Comparison of ENCODE assay signal across 7 cellular contexts in genomic region chr7:143299840-143300239, GRCh38. TPM values are rescaled to one million over a fixed set of nuclear protein-coding genes. Genes with fewer than 3 reads are reported as not detected.
A peak's percentile ranks its signal among the peaks of the same experiment; 100 is the strongest.
DNase-seq lines count a peak whose midpoint lies in the region; ATAC-seq and TF ChIP-seq lines count a peak whose summit lies in the region.

No MANE protein-coding gene starts in this region.

- TF ChIP-seq CTCF in GM12873 (IDR thresholded peaks at IDR 0.05; ENCODE audit: insufficient read depth, low read depth, low read length, missing control alignments) (peak; percentile 77), Loucy (conservative IDR thresholded peaks at IDR 0.05; ENCODE audit: low read length) (peak; percentile 91), fibroblast of pulmonary artery (IDR thresholded peaks at IDR 0.05; ENCODE audit: low read length, missing control alignments) (peak; percentile 62), spleen (IDR thresholded peaks at IDR 0.05 in 8 of 11, conservative IDR thresholded peaks at IDR 0.05 in 3 of 11) (peak in 10 of 11 experiments; percentile 21 to 75 (median 60)), ovary (IDR thresholded peaks at IDR 0.05) (no peak)

- peak; percentile 50 for DNase-seq in activated T-cell treated with anti-CD3 and anti-CD28 coated beads for 1 hour (ENCODE audit: low read depth)
- DNase-seq in fibroblast of pulmonary artery (ENCODE audit: low read depth): no peak
- DNase-seq in spleen: no peak
- DNase-seq in ovary: no peak

- WGBS in spleen, 5 donors: 65 to 84% (median 77%) methylated on average over 8 of the region's 8 CpGs
- WGBS in ovary, 3 donors: 73 to 81% (median 77%) methylated on average over 8 of the region's 8 CpGs

- H4K20me1 ChIP-seq in Loucy (ENCODE audit: insufficient read depth, low read length, poor library complexity, severe bottlenecking): peaks cover 23% of the 10 kb centered on the region

- intact Hi-C loops in spleen (cut with DNase I; ENCODE audit: low total_unique reads) (loop anchor here (5.0 kb wide), 1 partner anchor 58 kb away; no protein-coding TSS in a partner anchor), ovary (cut with DNase I) (loop anchor here in 2 of 4 donors (10.0 kb wide), 1 partner anchor 55 kb away; no protein-coding TSS in a partner anchor)

- H3K9me2 ChIP-seq in Loucy (replicated peaks; ENCODE audit: low read depth, low read length): no peaks in the 10 kb centered on the region

- H3K36me3 ChIP-seq in Loucy (ENCODE audit: insufficient read depth, low read length) (peaks cover 89% of the 10 kb centered on the region), spleen (peaks cover 6 to 100% (median 83%) of the 10 kb centered on the region in 6 donors), ovary (no peaks in the 10 kb centered on the region)

- peaks cover 24% of the 10 kb centered on the region for H3K4me1 ChIP-seq in Loucy (ENCODE audit: insufficient read depth, low read length, poor library complexity, severe bottlenecking)
- peaks cover 0 to 63% (median 30%) of the 10 kb centered on the region in 6 donors for H3K4me1 ChIP-seq in spleen
- H3K4me1 ChIP-seq in ovary (ENCODE audit: insufficient read depth): no peaks in the 10 kb centered on the region

- no peak overlapping the region for H3K9ac ChIP-seq in Loucy (ENCODE audit: low read depth, low read length, poor library complexity, severe bottlenecking)

- no peak overlapping the region for H2AFZ ChIP-seq in Loucy (ENCODE audit: low read length)

- no peaks in the 10 kb centered on the region for H3K27me3 ChIP-seq in Loucy (ENCODE audit: insufficient read depth, low read length, poor library complexity, severe bottlenecking)
- no peaks in the 10 kb centered on the region for H3K27me3 ChIP-seq in spleen (replicated peaks in 1 of 7)
- H3K27me3 ChIP-seq in ovary: no peaks in the 10 kb centered on the region

- no peak for ATAC-seq in HG02588 (IDR thresholded peaks at IDR 0.05; ENCODE audit: unreplicated experiment)

- no peaks in the 10 kb centered on the region for H3F3A ChIP-seq in Loucy (ENCODE audit: low read depth)

- H3K79me2 ChIP-seq in Loucy (ENCODE audit: insufficient read depth, low read length): peaks cover 34% of the 10 kb centered on the region

- no peaks in the 10 kb centered on the region for H3K9me3 ChIP-seq in Loucy (ENCODE audit: insufficient read depth, low read depth, low read length)
- H3K9me3 ChIP-seq in spleen: no peaks in the 10 kb centered on the region
- no peaks in the 10 kb centered on the region for H3K9me3 ChIP-seq in ovary

- TF ChIP-seq EP300 in ovary (IDR thresholded peaks at IDR 0.05): no peak

- H3K4me2 ChIP-seq in Loucy (ENCODE audit: low read depth, low read length, poor library complexity, severe bottlenecking): no peak overlapping the region

- TF ChIP-seq POLR2A in spleen (IDR thresholded peaks at IDR 0.05) (no peak), ovary (IDR thresholded peaks at IDR 0.05) (no peak)

- H3K4me3 ChIP-seq in Loucy (ENCODE audit: low read length, poor library complexity, severe bottlenecking) (no peak overlapping the region), fibroblast of pulmonary artery (replicated peaks; ENCODE audit: low read depth, low read length) (no peak overlapping the region), spleen (no peak overlapping the region), ovary (no peak overlapping the region)

- H3K27ac ChIP-seq in spleen (peak overlapping the region in 5 of 8 donors; percentile 11 to 84 (median 75)), ovary (no peak overlapping the region)

RNA-seq across cellular contexts. Expression of gene CASP2, which starts 11.7 kb away (rescaled TPM):
- 10 to 100 TPM; 32.7 to 51.0 (median 43.8) TPM for total RNA-seq in spleen
- 10 to 100 TPM in 2 of 3 donors, 1 to 10 TPM in 1; 9.9 to 14.5 (median 12.2) TPM for polyA plus RNA-seq in spleen
- 10 to 100 TPM in 5 of 7 donors, 1 to 10 TPM in 2; 7.7 to 26.6 (median 23.0) TPM for total RNA-seq in ovary
- polyA plus RNA-seq in ovary: 10 to 100 TPM in 1 of 2 donors, 1 to 10 TPM in 1; 8.0 to 23.8 TPM

RNA-seq across cellular contexts. Expression of gene TMEM139, which starts 15.1 kb away (rescaled TPM):
- total RNA-seq in spleen: 1 to 10 TPM in 4 of 7 donors, under 1 TPM in 3; 0.60 to 2.0 (median 1.2) TPM
- polyA plus RNA-seq in spleen: 1 to 10 TPM in 1 of 3 donors, under 1 TPM in 2; 0.52 to 2.3 (median 0.70) TPM
- 10 to 100 TPM in 1 of 7 donors, 1 to 10 TPM in 2, under 1 TPM in 4; 0.35 to 10.8 (median 0.61) TPM for total RNA-seq in ovary
- 1 to 10 TPM in 1 of 2 donors, under 1 TPM in 1; 0.42 to 1.2 TPM for polyA plus RNA-seq in ovary

RNA-seq across cellular contexts. Expression of gene CLCN1, which starts 16.1 kb away (rescaled TPM):
- total RNA-seq in spleen: under 1 TPM in 4 of 7 donors, not detected in 3; 0.07 to 0.54 (median 0.26) TPM
- under 1 TPM; 0.06 to 0.08 (median 0.07) TPM for polyA plus RNA-seq in spleen
- total RNA-seq in ovary: under 1 TPM in 1 of 7 donors, not detected in 6; 0.10 TPM
- polyA plus RNA-seq in ovary: not detected

RNA-seq across cellular contexts. Expression of gene GSTK1, which starts 36.6 kb away (rescaled TPM):
- total RNA-seq in spleen: 100 to 1,000 TPM; 194 to 247 (median 231) TPM
- 100 to 1,000 TPM; 162 to 182 (median 178) TPM for polyA plus RNA-seq in spleen
- total RNA-seq in ovary: 100 to 1,000 TPM in 1 of 7 donors, 10 to 100 TPM in 6; 55.0 to 108 (median 75.7) TPM
- polyA plus RNA-seq in ovary: 100 to 1,000 TPM in 1 of 2 donors, 10 to 100 TPM in 1; 84.9 to 138 TPM

Comparison
In these comparisons a context has a peak if more than half of its experiments do, and no peak if none do; other contexts are left out.
1. CTCF ChIP-seq: peak in GM12873 (single experiment), Loucy (single experiment), fibroblast of pulmonary artery (single experiment) and spleen (10 of 11); none in ovary (0 of 3).
2. H3K27ac ChIP-seq: peak in spleen (5 of 8); none in ovary (0 of 2).